ENCODE assay signal across 14 cellular contexts in the genomic region with DNA sequence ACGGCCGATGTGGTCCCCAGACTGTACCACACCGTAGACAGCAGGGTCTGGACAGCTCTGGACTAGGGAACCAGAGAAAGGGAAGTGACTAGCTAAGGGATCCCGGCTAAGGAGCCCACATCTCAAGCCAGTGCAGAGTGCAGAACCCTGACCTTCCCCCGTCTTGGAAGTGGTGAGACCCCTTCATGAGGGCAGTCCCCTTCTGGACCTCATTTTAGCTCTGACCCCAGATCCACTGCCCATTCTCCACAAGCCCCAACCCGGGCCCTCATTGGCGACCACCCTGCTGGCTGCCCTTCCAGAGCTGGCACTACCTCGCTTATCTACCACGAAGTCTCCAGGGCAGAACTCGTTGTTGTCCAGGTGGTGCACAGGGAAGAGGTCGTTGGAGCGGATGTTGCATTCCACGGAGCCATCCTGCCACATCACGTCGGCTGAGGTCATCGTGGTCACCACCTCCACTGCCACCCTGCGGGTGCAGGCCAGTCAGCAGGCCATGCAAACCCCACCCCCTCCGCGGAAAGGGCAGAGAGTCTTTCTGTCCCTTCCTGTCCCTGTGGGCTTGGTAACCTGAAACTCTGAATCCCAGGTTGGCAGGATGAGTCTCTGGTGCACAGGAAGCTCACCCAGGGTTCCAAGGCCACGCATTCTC. TPM values are rescaled to one million over a fixed set of nuclear protein-coding genes. Genes with fewer than 3 reads are reported as not detected.
A peak's percentile ranks its signal among the peaks of the same experiment; 100 is the strongest.
DNase-seq lines count a peak whose midpoint lies in the region; ATAC-seq, FAIRE-seq and TF ChIP-seq lines count a peak whose summit lies in the region.
"Had no signal": no experiment of that assay in that cellular context is flagged by ENCODE, and none has a peak within 500 bp of the region (broad histone marks: within the 10 kb centered on the region; RNA-seq: fewer than 3 reads in every experiment).

No MANE protein-coding gene starts in this region.

- H4K20me1 ChIP-seq in GM12878 (ENCODE audit: control insufficient read depth, insufficient read depth) = no peaks in the 10 kb centered on the region

- H3K27me3 ChIP-seq in CD4-positive, CD25-positive, alpha-beta regulatory T cell (ENCODE audit: control insufficient read depth, insufficient read depth, low read length) = no peaks in the 10 kb centered on the region
- no peaks in the 10 kb centered on the region for H3K27me3 ChIP-seq in GM12878 (replicated peaks in 1 of 2; ENCODE audit: control insufficient read depth in 2 of 2, insufficient read depth in 2 of 2, low read length in 1 of 2)
- H3K27me3 ChIP-seq: BE2C had no signal

- TF ChIP-seq RAD21 in GM12878 (IDR thresholded peaks at IDR 0.05; ENCODE audit: insufficient read depth, low read depth, low read length) = no peak

- peaks cover 45% of the 10 kb centered on the region for H3K36me3 Mint-ChIP-seq in CD4-positive, CD25-positive, alpha-beta regulatory T cell
- peaks cover 40% of the 10 kb centered on the region for H3K36me3 Mint-ChIP-seq in memory B cell

- peaks cover 66% of the 10 kb centered on the region for H3K36me3 ChIP-seq in CD4-positive, CD25-positive, alpha-beta regulatory T cell (ENCODE audit: control insufficient read depth, insufficient read depth, low read length)
- H3K36me3 ChIP-seq in GM12878 (ENCODE audit: control insufficient read depth in 2 of 2, insufficient read depth in 2 of 2, low read length in 1 of 2) = peaks cover 31 to 56% of the 10 kb centered on the region in 2 experiments

- TF ChIP-seq POLR2A in GM12878 (IDR thresholded peaks at IDR 0.05; ENCODE audit: low read depth, low read length) = no peak

- no peaks in the 10 kb centered on the region for H3K79me2 ChIP-seq in GM12878 (ENCODE audit: control insufficient read depth, insufficient read depth, low read length)

- no peak for DNase-seq in CD4-positive, CD25-positive, alpha-beta regulatory T cell
- peak; percentile 50 for DNase-seq in HT1080 (ENCODE audit: low read depth)
- no peak for DNase-seq in GM12878 (ENCODE audit: low read depth, low spot score)
- DNase-seq in memory B cell (ENCODE audit: low spot score in 2 of 2) = no peak
- DNase-seq in hepatic stellate cell (ENCODE audit: low spot score) = no peak
- no peak for DNase-seq in KG1 (lab: John Stamatoyannopoulos, UW)
- DNase-seq: NCI-H187 treated with DMSO at 0.1 percent for 48 hours had no signal

- peaks cover 0 to 2% (median 0%) of the 10 kb centered on the region in 7 donors for H3K9me3 Mint-ChIP-seq in CD4-positive, CD25-positive, alpha-beta regulatory T cell
- H3K9me3 Mint-ChIP-seq in memory B cell = no peaks in the 10 kb centered on the region
- H3K9me3 Mint-ChIP-seq: activated naive CD4-positive, alpha-beta T cell treated with anti-CD3 and anti-CD28 coated beads, Interleukin-2, amount 50 U/mL, for 24 hours; HFFc6; stimulated activated memory B cell treated with anti-CD40 and anti-IgM and Interleukin-4, amounts not matched to agents 10 μg/mL and 1 μg/mL and 100 μg/mL, for 72 hours; T-helper 1 cell treated with Interleukin-12 subunit alpha and Interleukin-12 subunit beta and Interleukin-4 antibody, amounts not matched to agents 30 μg/mL and 1 μg/mL, for 36 hours had no signal

- SMC1A ChIA-PET in GM12878 (lab: Charles Lee; ENCODE audit: uncharacterized antibody, unreplicated experiment) = interaction anchor here (0.8 to 3.6 kb wide), 16 partner anchors 10 to 106 kb away, joined by 3 to 31 read pairs (median 5); no protein-coding TSS in a partner anchor

- H3K27me3 Mint-ChIP-seq in CD4-positive, CD25-positive, alpha-beta regulatory T cell = no peaks in the 10 kb centered on the region
- no peaks in the 10 kb centered on the region for H3K27me3 Mint-ChIP-seq in memory B cell
- H3K27me3 Mint-ChIP-seq: activated naive CD4-positive, alpha-beta T cell treated with anti-CD3 and anti-CD28 coated beads, Interleukin-2, amount 50 U/mL, for 24 hours; stimulated activated memory B cell treated with anti-CD40 and anti-IgM and Interleukin-4, amounts not matched to agents 10 μg/mL and 1 μg/mL and 100 μg/mL, for 72 hours had no signal

- no peak for ATAC-seq in CD4-positive, CD25-positive, alpha-beta regulatory T cell (ENCODE audit: low read depth in 2 of 2)
- ATAC-seq in GM12878 = peak; percentile 44
- ATAC-seq in memory B cell (ENCODE audit: low read depth) = peak; percentile 17
- ATAC-seq in HG03565 (IDR thresholded peaks at IDR 0.05; ENCODE audit: unreplicated experiment) = no peak
- ATAC-seq in HG02852 (IDR thresholded peaks at IDR 0.05; ENCODE audit: unreplicated experiment) = no peak

- BruUV-seq in GM12878 (replicated peaks; lab: Mats Ljungman, UMichigan) = no TSS peak

- intact Hi-C loops in GM12878 (cut with micrococcal nuclease; ENCODE audit: unreplicated experiment) = loop anchor here (1.0 kb wide), 1 partner anchor 95 kb away; no protein-coding TSS in a partner anchor

- H2AFZ ChIP-seq in GM12878 (ENCODE audit: control insufficient read depth, low read depth, low read length) = no peak overlapping the region

- H3K4me1 Mint-ChIP-seq in CD4-positive, CD25-positive, alpha-beta regulatory T cell = peaks cover 0 to 1% (median 0%) of the 10 kb centered on the region in 4 donors
- peaks cover 8% of the 10 kb centered on the region for H3K4me1 Mint-ChIP-seq in memory B cell
- H3K4me1 Mint-ChIP-seq: activated naive CD4-positive, alpha-beta T cell treated with anti-CD3 and anti-CD28 coated beads, Interleukin-2, amount 50 U/mL, for 24 hours had no signal

- H3K4me3 Mint-ChIP-seq in CD4-positive, CD25-positive, alpha-beta regulatory T cell = no peak overlapping the region
- H3K4me3 Mint-ChIP-seq in memory B cell = no peak overlapping the region
- H3K4me3 Mint-ChIP-seq: activated naive CD4-positive, alpha-beta T cell treated with anti-CD3 and anti-CD28 coated beads, Interleukin-2, amount 50 U/mL, for 24 hours; HFFc6; stimulated activated memory B cell treated with anti-CD40 and anti-IgM and Interleukin-4, amounts not matched to agents 10 μg/mL and 1 μg/mL and 100 μg/mL, for 72 hours; T-helper 1 cell treated with Interleukin-12 subunit alpha and Interleukin-12 subunit beta and Interleukin-4 antibody, amounts not matched to agents 30 μg/mL and 1 μg/mL, for 36 hours had no signal

- POLR2A ChIA-PET in GM12878 (lab: Charles Lee) = no interaction called here

- H3K9ac ChIP-seq in GM12878 (ENCODE audit: control insufficient read depth, insufficient read depth, low read length) = no peak overlapping the region

- H3K4me3 ChIP-seq in CD4-positive, CD25-positive, alpha-beta regulatory T cell (ENCODE audit: low read depth, low read length) = no peak overlapping the region
- no peak overlapping the region for H3K4me3 ChIP-seq in GM12878

- FAIRE-seq in GM12878 (lab: Jason Lieb, UNC) = no peak

- in situ Hi-C loops in GM12878 (cut with MboI) = loop anchor here (5.0 kb wide), 1 partner anchor 96 kb away; no protein-coding TSS in a partner anchor

- TF ChIP-seq EP300 in GM12878 (IDR thresholded peaks at IDR 0.05; ENCODE audit: borderline replicate concordance in 1 of 2, control insufficient read depth in 1 of 2, low read depth in 2 of 2, low read length in 2 of 2) = no peak

- TF ChIP-seq CTCF in GM12878 (IDR thresholded peaks at IDR 0.05 in 2 of 3, conservative IDR thresholded peaks at IDR 0.05 in 1 of 3; ENCODE audit: control insufficient read depth in 2 of 3, extremely low read depth in 1 of 3, insufficient read depth in 1 of 3, low read depth in 3 of 3, low read length in 3 of 3) = no peak

- RAD21 ChIA-PET in GM12878 (lab: Charles Lee; ENCODE audit: unreplicated experiment) = interaction anchor here (0.7 to 4.3 kb wide), 17 partner anchors 9 to 356 kb away, joined by 3 to 37 read pairs (median 4); a partner anchor contains a TSS

- 75% methylated on average over 20 of the region's 20 CpGs for WGBS in GM12878 (ENCODE audit: insufficient coverage, insufficient replicate concordance, low lambda C conversion rate, missing lambda C conversion rate)

- H3K27ac ChIP-seq in CD4-positive, CD25-positive, alpha-beta regulatory T cell (ENCODE audit: insufficient read depth, low read length, poor library complexity, severe bottlenecking) = no peak overlapping the region
- no peak overlapping the region for H3K27ac ChIP-seq in GM12878 (ENCODE audit: control insufficient read depth, insufficient read depth)

- H3K27ac Mint-ChIP-seq in CD4-positive, CD25-positive, alpha-beta regulatory T cell = peak overlapping the region in 2 of 3 donors; percentile 9 to 44
- H3K27ac Mint-ChIP-seq in memory B cell = no peak overlapping the region
- H3K27ac Mint-ChIP-seq: activated naive CD4-positive, alpha-beta T cell treated with anti-CD3 and anti-CD28 coated beads, Interleukin-2, amount 50 U/mL, for 24 hours; HFFc6; stimulated activated memory B cell treated with anti-CD40 and anti-IgM and Interleukin-4, amounts not matched to agents 10 μg/mL and 1 μg/mL and 100 μg/mL, for 72 hours; T-helper 1 cell treated with Interleukin-12 subunit alpha and Interleukin-12 subunit beta and Interleukin-4 antibody, amounts not matched to agents 30 μg/mL and 1 μg/mL, for 36 hours had no signal

- H3K4me2 ChIP-seq in GM12878 (ENCODE audit: control insufficient read depth, insufficient read depth) = no peak overlapping the region

- CTCF ChIA-PET in GM12878 (lab: Yijun Ruan, JAX) = interaction anchor here (0.7 to 5.3 kb wide), 51 partner anchors 7 to 388 kb away, joined by 3 to 135 read pairs (median 6); a partner anchor contains a TSS

- no peaks in the 10 kb centered on the region for H3K9me3 ChIP-seq in CD4-positive, CD25-positive, alpha-beta regulatory T cell (ENCODE audit: control insufficient read depth in 2 of 2, low read length in 2 of 2)
- H3K9me3 ChIP-seq in GM12878 (replicated peaks; ENCODE audit: control insufficient read depth, insufficient read depth, low read length) = no peaks in the 10 kb centered on the region
- H3K9me3 ChIP-seq: BE2C had no signal

- no peaks in the 10 kb centered on the region for H3K4me1 ChIP-seq in CD4-positive, CD25-positive, alpha-beta regulatory T cell (ENCODE audit: control insufficient read depth, insufficient read depth, low read length, poor library complexity, severe bottlenecking)
- no peaks in the 10 kb centered on the region for H3K4me1 ChIP-seq in GM12878 (ENCODE audit: control insufficient read depth, insufficient read depth, low read length)

RNA-seq across cellular contexts. Expression of a gene that starts 14.2 kb away (rescaled TPM):
- 0.52 TPM for total RNA-seq in CD4-positive, CD25-positive, alpha-beta regulatory T cell
- polyA plus RNA-seq in CD4-positive, CD25-positive, alpha-beta regulatory T cell = under 1 TPM in 2 of 4 donors, not detected in 2; 0.09 to 0.12 TPM
- total RNA-seq in HT1080 (2014; rRNA removed; shearing (Covaris generic)) = 107 and 122 TPM in 2 replicates
- 88.1 and 96.5 TPM in 2 replicates for polyA plus RNA-seq in HT1080 (2015; cell fraction: cytosol; rRNA removed)
- 135 and 156 TPM in 2 replicates for polyA plus RNA-seq in HT1080 (2015; cell fraction: nucleus; rRNA removed)
- total RNA-seq in GM12878 (2013; cell fraction: nucleolus; rRNA removed) = 0.17 TPM in 1 of 2 replicates, not detected in the other
- total RNA-seq in GM12878 (2014; rRNA removed) = 1.1 and 2.0 TPM in 2 replicates
- total RNA-seq in GM12878 (2014; rRNA removed; fragmentation: Illumina TruSeq; extraction: Trizol) = 0.23 and 0.31 TPM in 2 replicates
- total RNA-seq in GM12878 (2021) = 0.77 and 1.3 TPM in 2 replicates
- 0.47 TPM for polyA plus RNA-seq in GM12878 (2011; ENCODE audit: low read depth)
- 0.30 and 0.31 TPM in 2 replicates for polyA plus RNA-seq in GM12878 (2011; rRNA removed)
- polyA plus RNA-seq in GM12878 (2011; cell fraction: cytosol; rRNA removed) = 0.42 and 0.72 TPM in 2 replicates
- 4.9 and 5.5 TPM in 2 replicates for polyA plus RNA-seq in GM12878 (2011; cell fraction: nucleus; rRNA removed)
- 0.54 and 0.83 TPM in 2 replicates for polyA plus RNA-seq in GM12878 (2012)
- 0.09 TPM in 1 of 2 replicates, not detected in the other for polyA plus RNA-seq in GM12878 (2014; fragmentation: Illumina TruSeq; extraction: Trizol)
- not detected for polyA plus RNA-seq in GM12878 (2014; fragmentation: Nextera tagmentation; extraction: Ambion mirVana)
- 0.80 and 0.94 TPM in 2 replicates for polyA plus RNA-seq in GM12878 (2014; rRNA removed)
- polyA plus RNA-seq in GM12878 (2016; fragmentation: Nextera tagmentation; extraction: Ambion mirVana) = under 1 TPM; 0.29 to 0.40 TPM
- 0.22 and 0.26 TPM in 2 replicates for polyA minus RNA-seq in GM12878 (2011; rRNA and poly(A)+ RNA removed)
- polyA minus RNA-seq in GM12878 (2011; cell fraction: cytosol; rRNA and poly(A)+ RNA removed) = not detected in 2 replicates
- 0.48 and 0.73 TPM in 2 replicates for polyA minus RNA-seq in GM12878 (2011; cell fraction: nucleus; rRNA and poly(A)+ RNA removed)

RNA-seq across cellular contexts. Expression of a gene that starts 44.9 kb away (rescaled TPM):
- total RNA-seq in CD4-positive, CD25-positive, alpha-beta regulatory T cell = 37.1 TPM
- 10 to 100 TPM; 41.4 to 56.1 (median 54.0) TPM for polyA plus RNA-seq in CD4-positive, CD25-positive, alpha-beta regulatory T cell
- total RNA-seq in HT1080 (2014; rRNA removed; shearing (Covaris generic)) = 20.8 and 35.2 TPM in 2 replicates
- 69.9 and 77.2 TPM in 2 replicates for polyA plus RNA-seq in HT1080 (2015; cell fraction: cytosol; rRNA removed)
- 125 and 141 TPM in 2 replicates for polyA plus RNA-seq in HT1080 (2015; cell fraction: nucleus; rRNA removed)
- 91.5 and 107 TPM in 2 replicates for total RNA-seq in GM12878 (2013; cell fraction: nucleolus; rRNA removed)
- 15.8 and 23.1 TPM in 2 replicates for total RNA-seq in GM12878 (2014; rRNA removed)
- 28.4 and 33.1 TPM in 2 replicates for total RNA-seq in GM12878 (2014; rRNA removed; fragmentation: Illumina TruSeq; extraction: Trizol)
- 46.5 and 55.0 TPM in 2 replicates for total RNA-seq in GM12878 (2021)
- 25.4 TPM for polyA plus RNA-seq in GM12878 (2011; ENCODE audit: low read depth)
- 80.1 and 84.2 TPM in 2 replicates for polyA plus RNA-seq in GM12878 (2011; rRNA removed)
- polyA plus RNA-seq in GM12878 (2011; cell fraction: cytosol; rRNA removed) = 82.2 and 89.3 TPM in 2 replicates
- 158 and 247 TPM in 2 replicates for polyA plus RNA-seq in GM12878 (2011; cell fraction: nucleus; rRNA removed)
- polyA plus RNA-seq in GM12878 (2012) = 24.0 and 37.1 TPM in 2 replicates
- 44.3 and 50.0 TPM in 2 replicates for polyA plus RNA-seq in GM12878 (2014; fragmentation: Illumina TruSeq; extraction: Trizol)
- polyA plus RNA-seq in GM12878 (2014; fragmentation: Nextera tagmentation; extraction: Ambion mirVana) = 10 to 100 TPM; 26.9 to 34.7 TPM
- 38.5 and 42.4 TPM in 2 replicates for polyA plus RNA-seq in GM12878 (2014; rRNA removed)
- polyA plus RNA-seq in GM12878 (2016; fragmentation: Nextera tagmentation; extraction: Ambion mirVana) = 10 to 100 TPM; 52.5 to 56.5 TPM
- polyA minus RNA-seq in GM12878 (2011; rRNA and poly(A)+ RNA removed) = 54.8 and 71.8 TPM in 2 replicates
- polyA minus RNA-seq in GM12878 (2011; cell fraction: cytosol; rRNA and poly(A)+ RNA removed) = 16.0 and 17.2 TPM in 2 replicates
- 34.0 and 38.3 TPM in 2 replicates for polyA minus RNA-seq in GM12878 (2011; cell fraction: nucleus; rRNA and poly(A)+ RNA removed)

RNA-seq across cellular contexts. Expression of a gene that starts 54.3 kb away (rescaled TPM):
- total RNA-seq in CD4-positive, CD25-positive, alpha-beta regulatory T cell = 34.3 TPM
- 1 to 10 TPM; 3.1 to 9.0 (median 6.4) TPM for polyA plus RNA-seq in CD4-positive, CD25-positive, alpha-beta regulatory T cell
- total RNA-seq in HT1080 (2014; rRNA removed; shearing (Covaris generic)) = 17.3 and 18.9 TPM in 2 replicates
- polyA plus RNA-seq in HT1080 (2015; cell fraction: cytosol; rRNA removed) = 13.8 and 16.1 TPM in 2 replicates
- polyA plus RNA-seq in HT1080 (2015; cell fraction: nucleus; rRNA removed) = 49.2 and 49.7 TPM in 2 replicates
- 34.7 and 38.9 TPM in 2 replicates for total RNA-seq in GM12878 (2013; cell fraction: nucleolus; rRNA removed)
- total RNA-seq in GM12878 (2014; rRNA removed) (13.4 and 17.8 TPM in 2 replicates), GM12878 (2014; rRNA removed; fragmentation: Illumina TruSeq; extraction: Trizol) (10.3 and 12.4 TPM in 2 replicates), GM12878 (2021) (35.2 and 39.0 TPM in 2 replicates)
- polyA plus RNA-seq in GM12878 (2011; ENCODE audit: low read depth) = 7.4 TPM
- polyA plus RNA-seq in GM12878 (2011; rRNA removed) (5.7 and 11.1 TPM in 2 replicates), GM12878 (2014; fragmentation: Illumina TruSeq; extraction: Trizol) (10.1 and 18.1 TPM in 2 replicates), GM12878 (2014; fragmentation: Nextera tagmentation; extraction: Ambion mirVana) (1 to 10 TPM; 2.1 to 3.0 TPM), GM12878 (2014; rRNA removed) (14.5 and 21.7 TPM in 2 replicates), GM12878 (2016; fragmentation: Nextera tagmentation; extraction: Ambion mirVana) (10 to 100 TPM; 13.7 to 15.5 TPM)
- 11.0 and 15.8 TPM in 2 replicates for polyA plus RNA-seq in GM12878 (2011; cell fraction: cytosol; rRNA removed)
- 34.1 and 40.7 TPM in 2 replicates for polyA plus RNA-seq in GM12878 (2011; cell fraction: nucleus; rRNA removed)
- 15.5 and 18.7 TPM in 2 replicates for polyA plus RNA-seq in GM12878 (2012)
- polyA minus RNA-seq in GM12878 (2011; rRNA and poly(A)+ RNA removed) = 48.9 and 93.6 TPM in 2 replicates
- 13.2 and 13.6 TPM in 2 replicates for polyA minus RNA-seq in GM12878 (2011; cell fraction: cytosol; rRNA and poly(A)+ RNA removed)
- polyA minus RNA-seq in GM12878 (2011; cell fraction: nucleus; rRNA and poly(A)+ RNA removed) = 8.6 and 14.3 TPM in 2 replicates

Comparison
In these comparisons a context has a peak if more than half of its experiments do, and no peak if none do; other contexts are left out.
1. ATAC-seq: peak in GM12878 (single experiment) and memory B cell (single experiment); none in CD4-positive, CD25-positive, alpha-beta regulatory T cell (0 of 2), HG03565 (single experiment) and HG02852 (single experiment).
2. RNA of a gene that starts 14.2 kb away (total RNA-seq): 107 to 122 TPM in HT1080; 0.17 to 2.0 TPM in GM12878 and 0.52 TPM in CD4-positive, CD25-positive, alpha-beta regulatory T cell (single experiment); every median in the first group is over 10 times any median in the second.